8 cellular contexts compared by ENCODE assay signal in the genomic region with DNA sequence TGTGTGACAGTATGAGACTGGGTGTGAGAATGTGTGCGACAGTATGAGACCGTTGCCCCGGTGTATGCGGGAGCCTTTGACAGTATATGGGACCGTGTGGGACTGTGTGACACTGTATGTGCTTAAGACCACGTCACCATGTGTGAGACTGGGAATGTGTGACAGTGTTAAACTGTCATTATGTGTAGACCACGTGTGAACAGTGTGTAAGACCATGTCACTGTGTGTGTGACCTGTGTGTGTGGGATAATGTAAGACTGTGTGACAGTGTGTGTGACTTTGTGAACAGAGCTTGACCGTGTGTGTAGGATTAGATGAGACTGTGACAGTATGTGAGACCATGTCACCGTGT. TPM values are rescaled to one million over a fixed set of nuclear protein-coding genes. Genes with fewer than 3 reads are reported as not detected.
A peak's percentile ranks its signal among the peaks of the same experiment; 100 is the strongest.
DNase-seq lines count a peak whose midpoint lies in the region; ATAC-seq and TF ChIP-seq lines count a peak whose summit lies in the region.

No MANE protein-coding gene starts in this region.

- H3K4me1 Mint-ChIP-seq in nephron progenitor cell: peaks cover 18% of the 10 kb centered on the region

- peaks cover 97% of the 10 kb centered on the region for H3K9me3 Mint-ChIP-seq in nephron progenitor cell

- no peaks in the 10 kb centered on the region for H4K20me1 ChIP-seq in DND-41 (ENCODE audit: insufficient read depth, low read length)

- TF ChIP-seq CTCF in DND-41 (IDR thresholded peaks at IDR 0.05; ENCODE audit: borderline replicate concordance, extremely low read depth, low read length, poor library complexity, severe bottlenecking) (no peak), choroid plexus epithelial cell (conservative IDR thresholded peaks at IDR 0.05; ENCODE audit: low read depth, low read length) (no peak), nephron progenitor cell (IDR thresholded peaks at IDR 0.05) (no peak)

- H3K36me3 ChIP-seq in DND-41 (ENCODE audit: insufficient read depth, low read length): peaks cover 34% of the 10 kb centered on the region

- peak overlapping the region; percentile 86 for H3K4me3 Mint-ChIP-seq in nephron progenitor cell

- H3K27ac ChIP-seq in DND-41 (ENCODE audit: low read length): peak overlapping the region; percentile 92

- peaks cover 43% of the 10 kb centered on the region for H3K9me3 ChIP-seq in DND-41 (ENCODE audit: insufficient read depth, low read length, severe bottlenecking)

- DNase-seq in DND-41: no peak
- peak; percentile 11 for DNase-seq in Jurkat, Clone E6-1 (ENCODE audit: low read depth, low spot score)
- no peak for DNase-seq in choroid plexus epithelial cell (ENCODE audit: low read depth)
- no peak for DNase-seq in nephron progenitor cell
- DNase-seq in NAMALWA (ENCODE audit: low spot score): no peak
- no peak for DNase-seq in HuH-7 (ENCODE audit: low spot score)

- H3K4me3 ChIP-seq in DND-41 (ENCODE audit: low read depth in 1 of 2, low read length in 2 of 2) (peak overlapping the region; percentile 57 to 89), choroid plexus epithelial cell (ENCODE audit: low read depth, low read length) (peak overlapping the region; percentile 87)
- peak overlapping the region; percentile 87 for H3K4me3 ChIP-seq in Jurkat, Clone E6-1 (ENCODE audit: low read length)

- peaks cover 6% of the 10 kb centered on the region for H3K27me3 Mint-ChIP-seq in nephron progenitor cell (ENCODE audit: low read depth, poor library complexity)

- H3K27ac Mint-ChIP-seq in nephron progenitor cell: peak overlapping the region; percentile 78

- peaks cover 97% of the 10 kb centered on the region for H3K36me3 Mint-ChIP-seq in nephron progenitor cell (ENCODE audit: low read depth)

- peak overlapping the region; percentile 70 for H3K9ac ChIP-seq in DND-41 (ENCODE audit: low read depth, low read length)

- H3K27me3 ChIP-seq in DND-41 (ENCODE audit: insufficient read depth, low read length, poor library complexity): no peaks in the 10 kb centered on the region

- H3K4me2 ChIP-seq in DND-41 (ENCODE audit: insufficient read depth, low read length): peak overlapping the region; percentile 77

- peaks cover 30% of the 10 kb centered on the region for H3K4me1 ChIP-seq in DND-41 (ENCODE audit: insufficient read depth, low read length)

- ATAC-seq in DND-41 (ENCODE audit: insufficient read depth, low read depth): peak; percentile 27
- ATAC-seq in GM19455 (IDR thresholded peaks at IDR 0.05; ENCODE audit: unreplicated experiment): no peak
- no peak for ATAC-seq in HG03139 (IDR thresholded peaks at IDR 0.05; ENCODE audit: unreplicated experiment)

- peaks cover 27% of the 10 kb centered on the region for H3K79me2 ChIP-seq in DND-41 (ENCODE audit: insufficient read depth, low read length)

- peak overlapping the region; percentile 97 for H2AFZ ChIP-seq in DND-41 (ENCODE audit: low read depth, low read length)

RNA-seq across cellular contexts. Expression of gene ZNF583, which starts 0.5 kb away (rescaled TPM):
- 6.2 TPM for polyA plus RNA-seq in Jurkat, Clone E6-1 (2012; ENCODE audit: insufficient read depth, insufficient read length)

RNA-seq across cellular contexts. Expression of gene ZNF582, which starts 11.3 kb away (rescaled TPM):
- not detected for polyA plus RNA-seq in Jurkat, Clone E6-1 (2012; ENCODE audit: insufficient read depth, insufficient read length)
